Comparison of ENCODE assay signal across 27 cellular contexts in genomic region chr3:24650839-24651238, GRCh38.
"Had no signal": no experiment of that assay in that cellular context is flagged by ENCODE, and none has a peak within 500 bp of the region (broad histone marks: within the 10 kb centered on the region; RNA-seq: fewer than 3 reads in every experiment).

No MANE protein-coding gene starts in this region.

- H3K27me3 ChIP-seq: neural progenitor cell, ovary, right lobe of liver, sigmoid colon, spleen, stomach, thyroid gland, tibial nerve, upper lobe of left lung, vagina had no signal

- DNase-seq: naive thymus-derived CD4-positive, alpha-beta T cell; natural killer cell; occipital lobe; ovary; right cardiac atrium; right lobe of liver; sigmoid colon; spleen; stimulated activated CD4-positive, alpha-beta T cell treated with anti-CD3 and anti-CD28 coated beads, Interleukin-12 subunit alpha, Interleukin-12 subunit beta, amount 100 ng/mL, for 4 hours; stimulated activated CD4-positive, alpha-beta T cell treated with anti-CD3 and anti-CD28 coated beads, Interleukin-1b, Interleukin-23, amount 100 ng/mL, for 48 hours; stimulated activated CD4-positive, alpha-beta T cell treated with anti-CD3 and anti-CD28 coated beads, Interleukin-4, amount 100 ng/mL, for 1 hour; stimulated activated CD4-positive, alpha-beta T cell treated with anti-CD3 and anti-CD28 coated beads, Interleukin-4, amount 100 ng/mL, for 4 hours; stimulated activated CD8-positive, alpha-beta memory T cell treated with anti-CD3 and anti-CD28 coated beads, Interleukin-4, amount 100 ng/mL, for 48 hours; stimulated activated naive B cell treated with anti-CD40 and anti-IgM and Interleukin-4, amounts not matched to agents 10 μg/mL and 1 μg/mL and 100 μg/mL, for 72 hours; stimulated activated naive CD4-positive, alpha-beta T cell treated with Interleukin-2 at 50 U/mL for 16 hours; stomach; thyroid gland; trophoblast cell; upper lobe of left lung had no signal

- H3K36me3 ChIP-seq: neural progenitor cell, ovary, prostate gland, right lobe of liver, sigmoid colon, spleen, stomach, thoracic aorta, thyroid gland, tibial nerve, upper lobe of left lung, vagina had no signal

- H3K27ac ChIP-seq: neural progenitor cell, ovary, parathyroid adenoma, prostate gland, right lobe of liver, sigmoid colon, skin epidermis, spleen, stomach, thoracic aorta, thyroid gland, tibial nerve, upper lobe of left lung, vagina had no signal

- H2AFZ ChIP-seq: neural progenitor cell, parathyroid adenoma had no signal

- H3K9ac ChIP-seq: neural progenitor cell, parathyroid adenoma had no signal

- ATAC-seq: naive thymus-derived CD4-positive, alpha-beta T cell; natural killer cell; right cardiac atrium; right lobe of liver; stimulated activated naive B cell treated with anti-CD40 and anti-IgM and Interleukin-4, amounts not matched to agents 10 μg/mL and 1 μg/mL and 100 μg/mL, for 72 hours had no signal

- H3K9me3 ChIP-seq: ovary, prostate gland, right lobe of liver, sigmoid colon, thyroid gland, upper lobe of left lung, vagina had no signal

- H3K4me1 ChIP-seq: neural progenitor cell, parathyroid adenoma, prostate gland, right lobe of liver, spleen, thyroid gland, tibial nerve, upper lobe of left lung, vagina had no signal

- H3K4me3 ChIP-seq: neural progenitor cell, ovary, prostate gland, right lobe of liver, sigmoid colon, skin epidermis, smooth muscle cell, spleen, stomach, thoracic aorta, thyroid gland, tibial nerve, upper lobe of left lung, vagina had no signal

- H3K79me2 ChIP-seq: parathyroid adenoma had no signal

- H3K4me2 ChIP-seq: neural progenitor cell, smooth muscle cell had no signal
